8 cellular contexts compared by ENCODE assay signal in genomic region chr13:48506092-48506701, GRCh38. TPM values are rescaled to one million over a fixed set of nuclear protein-coding genes. Genes with fewer than 3 reads are reported as not detected.
DNase-seq lines count a peak whose midpoint lies in the region; ATAC-seq and TF ChIP-seq lines count a peak whose summit lies in the region.

No MANE protein-coding gene starts in this region.

- peak overlapping the region; percentile 38 for H3K56ac ChIP-seq in mesendoderm (ENCODE audit: low read length)

- peaks cover 8% of the 10 kb centered on the region for H3K4me1 ChIP-seq in mesendoderm (ENCODE audit: control insufficient read depth, low read depth, low read length)

- H3K23ac ChIP-seq in mesendoderm (ENCODE audit: low read length), result no peak overlapping the region

- H3K9me3 Mint-ChIP-seq in T-helper 2 cell treated with Interferon-gamma antibody and Interleukin-4, amounts not matched to agents 5 μg/mL and 100 μg/mL, for 36 hours, result peaks cover 15% of the 10 kb centered on the region
- no peaks in the 10 kb centered on the region for H3K9me3 Mint-ChIP-seq in chondrocyte (ENCODE audit: low read depth)

- no peaks in the 10 kb centered on the region for H3K27me3 Mint-ChIP-seq in T-helper 2 cell treated with Interferon-gamma antibody and Interleukin-4, amounts not matched to agents 5 μg/mL and 100 μg/mL, for 36 hours (ENCODE audit: low read depth)
- H3K27me3 Mint-ChIP-seq in chondrocyte (ENCODE audit: low read depth), result no peaks in the 10 kb centered on the region

- no peaks in the 10 kb centered on the region for H3K36me3 ChIP-seq in mesendoderm (ENCODE audit: control insufficient read depth, insufficient read depth, low read length)

- H3K27ac ChIP-seq in mesendoderm (ENCODE audit: low read depth, low read length), result no peak overlapping the region

- peak overlapping the region; percentile 57 for H3K4me3 Mint-ChIP-seq in T-helper 2 cell treated with Interferon-gamma antibody and Interleukin-4, amounts not matched to agents 5 μg/mL and 100 μg/mL, for 36 hours
- no peak overlapping the region for H3K4me3 Mint-ChIP-seq in chondrocyte (ENCODE audit: unreplicated experiment)

- H2BK15ac ChIP-seq in mesendoderm (replicated peaks; ENCODE audit: low read depth), result no peak overlapping the region

- H3K27me3 ChIP-seq in mesendoderm (ENCODE audit: insufficient read depth, low read length, poor library complexity), result no peaks in the 10 kb centered on the region

- H2AK5ac ChIP-seq in mesendoderm (ENCODE audit: low read length), result no peak overlapping the region

- no peak for TF ChIP-seq CTCF in chondrocyte (IDR thresholded peaks at IDR 0.05)

- no peak for DNase-seq in T-helper 2 cell treated with Interferon-gamma antibody and Interleukin-4, amounts not matched to agents 5 μg/mL and 100 μg/mL, for 36 hours (ENCODE audit: low spot score)
- DNase-seq in mesendoderm (no peak), chondrocyte (ENCODE audit: low spot score) (no peak), NCI-H1417 treated with DMSO at 0.1 percent for 48 hours (lab: John Stamatoyannopoulos, UW) (no peak), T1000 (lab: John Stamatoyannopoulos, UW) (no peak), NCI-H1105 treated with DMSO at 0.1 percent for 48 hours (lab: John Stamatoyannopoulos, UW) (no peak)

- no peak overlapping the region for H4K8ac ChIP-seq in mesendoderm (ENCODE audit: low read depth, low read length)

- no peaks in the 10 kb centered on the region for H3K79me2 ChIP-seq in mesendoderm (ENCODE audit: control insufficient read depth, insufficient read depth, low read length)

- WGBS in mesendoderm (ENCODE audit: extremely low coverage, insufficient coverage, low lambda C conversion rate), result no CpG with 5 or more reads among the region's 14 CpGs

- H3K36me3 Mint-ChIP-seq in T-helper 2 cell treated with Interferon-gamma antibody and Interleukin-4, amounts not matched to agents 5 μg/mL and 100 μg/mL, for 36 hours (ENCODE audit: low read depth), result peaks cover 73% of the 10 kb centered on the region
- H3K36me3 Mint-ChIP-seq in chondrocyte (ENCODE audit: low read depth), result peaks cover 11% of the 10 kb centered on the region

- H4K5ac ChIP-seq in mesendoderm (ENCODE audit: low read length), result no peak overlapping the region

- H3K27ac Mint-ChIP-seq in T-helper 2 cell treated with Interferon-gamma antibody and Interleukin-4, amounts not matched to agents 5 μg/mL and 100 μg/mL, for 36 hours, result peak overlapping the region; percentile 93
- H3K27ac Mint-ChIP-seq in chondrocyte (ENCODE audit: unreplicated experiment), result no peak overlapping the region

- H2BK5ac ChIP-seq in mesendoderm (ENCODE audit: low read length), result no peak overlapping the region

- H3K9ac ChIP-seq in mesendoderm (ENCODE audit: low read length), result no peak overlapping the region

- no peak overlapping the region for H3K4me2 ChIP-seq in mesendoderm (ENCODE audit: low read length)

- ATAC-seq in GM18517 (IDR thresholded peaks at IDR 0.05; ENCODE audit: unreplicated experiment) (peak; percentile 6), HG02759 (IDR thresholded peaks at IDR 0.05; ENCODE audit: unreplicated experiment) (peak; percentile 33)

- no peak overlapping the region for H2BK120ac ChIP-seq in mesendoderm (ENCODE audit: low read depth, low read length)

- H3K18ac ChIP-seq in mesendoderm (ENCODE audit: low read length), result no peak overlapping the region

- H3K4ac ChIP-seq in mesendoderm (ENCODE audit: low read depth, low read length), result no peak overlapping the region

- no peak overlapping the region for H3K4me3 ChIP-seq in mesendoderm (ENCODE audit: low read length)

- H3K4me1 Mint-ChIP-seq in T-helper 2 cell treated with Interferon-gamma antibody and Interleukin-4, amounts not matched to agents 5 μg/mL and 100 μg/mL, for 36 hours (ENCODE audit: low read depth), result peaks cover 73% of the 10 kb centered on the region
- peaks cover 3% of the 10 kb centered on the region for H3K4me1 Mint-ChIP-seq in chondrocyte (ENCODE audit: low read depth)

- H3K79me1 ChIP-seq in mesendoderm (ENCODE audit: low read length), result no peaks in the 10 kb centered on the region

RNA-seq across cellular contexts. Expression of gene RCBTB2, which starts 26.7 kb away (rescaled TPM):
- 8.9 TPM for polyA plus RNA-seq in mesendoderm (2013, experiment 1 of 2)
- 9.0 TPM for polyA plus RNA-seq in mesendoderm (2013, experiment 2 of 2)
- 8.6 to 13.3 TPM (median 9.4 TPM) in 3 replicates for total RNA-seq in chondrocyte
